Comparison of ENCODE assay signal across 8 cellular contexts in the genomic region with DNA sequence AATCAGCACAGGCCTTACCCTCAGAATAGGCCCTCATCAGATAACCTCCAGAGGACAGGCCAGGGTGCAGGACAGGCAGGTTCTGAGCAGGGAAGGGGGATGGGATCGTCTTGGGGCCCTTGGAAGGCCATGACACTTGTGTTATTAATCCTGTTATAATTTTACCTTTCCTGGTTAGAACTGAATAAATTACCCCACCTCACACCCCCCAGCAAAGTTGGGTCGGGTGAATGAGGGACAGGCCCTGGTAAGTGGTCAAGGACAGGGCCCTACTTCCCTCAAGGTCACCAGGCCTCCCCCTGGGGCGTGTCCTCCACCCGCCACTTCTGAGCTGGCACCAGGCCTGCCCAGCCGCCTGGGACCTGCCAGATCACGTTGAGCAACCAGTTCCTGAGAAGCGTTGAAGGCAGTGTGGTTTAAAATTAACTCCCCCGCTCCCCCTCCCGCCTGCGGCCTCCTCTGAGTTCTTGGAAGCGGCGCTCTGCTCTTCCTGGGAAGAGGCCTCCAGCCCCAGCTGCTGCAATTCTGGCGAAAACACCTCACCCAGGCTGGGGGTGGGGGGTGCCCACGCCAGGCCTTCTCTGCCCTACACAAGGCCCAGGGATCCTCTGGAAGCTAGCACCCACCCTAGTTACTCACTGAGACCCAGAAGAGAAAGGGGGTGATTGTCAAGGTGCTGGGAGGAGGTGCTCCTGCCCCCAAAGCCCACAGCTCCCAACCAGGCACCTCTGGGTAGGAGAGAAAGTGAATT. TPM values are rescaled to one million over a fixed set of nuclear protein-coding genes. Genes with fewer than 3 reads are reported as not detected.
DNase-seq lines count a peak whose midpoint lies in the region; ATAC-seq and TF ChIP-seq lines count a peak whose summit lies in the region.

No MANE protein-coding gene starts in this region.

- no TSS peak for BruUV-seq in mammary epithelial cell (replicated peaks; lab: Mats Ljungman, UMichigan)

- in situ Hi-C loops in mammary epithelial cell (cut with MboI; ENCODE audit: low sequenced_read_pairs in 2 of 2): no loop called here

- peak overlapping the region; percentile 94 for H3K27ac ChIP-seq in C4-2B
- H3K27ac ChIP-seq in mammary epithelial cell (ENCODE audit: insufficient read depth, low read depth, low read length): peak overlapping the region; percentile 42

- intact Hi-C loops in mammary epithelial cell (cut with micrococcal nuclease) (loop anchor here (1.0 kb wide), 1 partner anchor 29 kb away; no protein-coding TSS in a partner anchor), left colon (cut with DNase I, micrococcal nuclease) (no loop called here)

- H3K27me3 ChIP-seq in mammary epithelial cell (ENCODE audit: insufficient read depth, low read length): no peaks in the 10 kb centered on the region

- H3K36me3 ChIP-seq in mammary epithelial cell (ENCODE audit: insufficient read depth, low read length): no peaks in the 10 kb centered on the region

- peak overlapping the region; percentile 41 for H3K4me3 ChIP-seq in WI38 (ENCODE audit: low read depth, low read length)
- H3K4me3 ChIP-seq in mammary epithelial cell (replicated peaks in 1 of 3; ENCODE audit: insufficient read depth in 1 of 3, low read depth in 2 of 3, low read length in 3 of 3): peak overlapping the region in 1 of 3 experiments; percentile 9

- DNase-seq in NCI-H2081 (lab: John Stamatoyannopoulos, UW): peak; percentile 57 to 77
- DNase-seq in mammary epithelial cell: peak; percentile 91
- peak; percentile 94 to 98 for DNase-seq in left colon
- DNase-seq in stimulated activated CD4-positive, alpha-beta T cell treated with anti-CD3 and anti-CD28 coated beads, Interleukin-1b, Interleukin-23, amount 100 ng/mL, for 48 hours: peak; percentile 97

- peak overlapping the region; percentile 55 for H3K4me2 ChIP-seq in mammary epithelial cell (ENCODE audit: insufficient read depth, low read depth, low read length)

- no peak for TF ChIP-seq CTCF in C4-2B (conservative IDR thresholded peaks at IDR 0.05)
- TF ChIP-seq CTCF in WI38 (IDR thresholded peaks at IDR 0.05; ENCODE audit: low read depth, low read length): no peak
- no peak for TF ChIP-seq CTCF in mammary epithelial cell (conservative IDR thresholded peaks at IDR 0.05 in 1 of 2, IDR thresholded peaks at IDR 0.05 in 1 of 2; ENCODE audit: extremely low read depth in 1 of 2, insufficient read depth in 1 of 2, low read depth in 1 of 2, low read length in 2 of 2)

- no peaks in the 10 kb centered on the region for H3K9me3 ChIP-seq in mammary epithelial cell (replicated peaks; ENCODE audit: insufficient read depth, low read length)

- CTCF ChIA-PET in mammary epithelial cell (lab: Charles Lee; ENCODE audit: low non-redundant PET): interaction anchor here (0.6 to 1.0 kb wide), 4 partner anchors 15 to 1428 kb away, joined by 3 to 15 read pairs (median 6); partner anchors contain the start of gene MAPKAPK3

- H4K20me1 ChIP-seq in mammary epithelial cell (ENCODE audit: insufficient read depth, low read length): no peaks in the 10 kb centered on the region

- H3K79me2 ChIP-seq in mammary epithelial cell (ENCODE audit: insufficient read depth, low read length): no peaks in the 10 kb centered on the region

- peak overlapping the region; percentile 81 for H2AFZ ChIP-seq in mammary epithelial cell (ENCODE audit: low read depth, low read length)

- peaks cover 31% of the 10 kb centered on the region for H3K4me1 ChIP-seq in mammary epithelial cell (ENCODE audit: insufficient read depth, low read length)

- WGBS in mammary epithelial cell (ENCODE audit: low coverage, missing lambda C conversion rate): 0% methylated on average over 8 of the region's 14 CpGs

- H3K9ac ChIP-seq in mammary epithelial cell (ENCODE audit: insufficient read depth, low read length): peak overlapping the region; percentile 4

- dilution Hi-C loops in mammary epithelial cell (cut with HindIII; ENCODE audit: low sequenced_read_pairs): loop anchor here (5.0 kb wide), 2 partner anchors 64 to 239 kb away; no protein-coding TSS in a partner anchor

- peak; percentile 84 for ATAC-seq in GM21786 (IDR thresholded peaks at IDR 0.05; ENCODE audit: unreplicated experiment)
- peak; percentile 87 for ATAC-seq in left colon
- ATAC-seq in GM19351 (IDR thresholded peaks at IDR 0.05; ENCODE audit: unreplicated experiment): no peak

RNA-seq across cellular contexts. Expression of gene CISH, which starts 10.6 kb away (rescaled TPM):
- total RNA-seq in mammary epithelial cell (1 to 10 TPM; 1.8 to 2.8 TPM), left colon (10 to 100 TPM; 14.4 to 19.9 TPM)
- polyA plus RNA-seq in mammary epithelial cell: 3.6 TPM
- 8.8 TPM for polyA minus RNA-seq in mammary epithelial cell

RNA-seq across cellular contexts. Expression of gene MAPKAPK3, which starts 15.9 kb away (rescaled TPM):
- total RNA-seq in mammary epithelial cell (100 to 1,000 TPM in 1 of 2 donors, 10 to 100 TPM in 1; 94.9 to 138 TPM), left colon (10 to 100 TPM; 31.7 to 33.6 TPM)
- polyA plus RNA-seq in mammary epithelial cell: 259 TPM
- polyA minus RNA-seq in mammary epithelial cell: 258 TPM

RNA-seq across cellular contexts. Expression of gene HEMK1, which starts 31.7 kb away (rescaled TPM):
- total RNA-seq in mammary epithelial cell: 10 to 100 TPM; 14.2 to 23.1 TPM
- polyA plus RNA-seq in mammary epithelial cell: 15.4 TPM
- 8.5 TPM for polyA minus RNA-seq in mammary epithelial cell
- total RNA-seq in left colon: 10 to 100 TPM; 21.9 to 24.8 TPM

RNA-seq across cellular contexts. Expression of gene C3orf18, which starts 33.5 kb away (rescaled TPM):
- total RNA-seq in mammary epithelial cell (1 to 10 TPM in 1 of 2 donors, under 1 TPM in 1; 0.80 to 6.5 TPM), left colon (1 to 10 TPM; 2.1 to 2.8 TPM)
- 2.1 TPM for polyA plus RNA-seq in mammary epithelial cell
- polyA minus RNA-seq in mammary epithelial cell: not detected

Comparison
In these comparisons a context has a peak if more than half of its experiments do, and no peak if none do; other contexts are left out.
1. RNA of gene CISH, which starts 10.6 kb away (total RNA-seq): 14.4 to 19.9 TPM in left colon; 1.8 to 2.8 TPM in mammary epithelial cell; every median in the first group is over 4 times any median in the second.
2. Peak in every context shown above with its lines, with median percentiles within 50 percentile points of each other: DNase-seq.